Comparison of ENCODE assay signal across 9 cellular contexts in genomic region chr2:48419884-48420511, GRCh38. TPM values are rescaled to one million over a fixed set of nuclear protein-coding genes. Genes with fewer than 3 reads are reported as not detected.
DNase-seq lines count a peak whose midpoint lies in the region; ATAC-seq and TF ChIP-seq lines count a peak whose summit lies in the region.
"Had no signal": no experiment of that assay in that cellular context is flagged by ENCODE, and none has a peak within 500 bp of the region (broad histone marks: within the 10 kb centered on the region; RNA-seq: fewer than 3 reads in every experiment).

No MANE protein-coding gene starts in this region.

- H3K4me1 ChIP-seq in left ventricle myocardium inferior (peaks cover 30% of the 10 kb centered on the region), skeletal muscle satellite cell (ENCODE audit: control insufficient read depth, insufficient read depth, low read length) (peaks cover 20% of the 10 kb centered on the region), Peyer's patch (peaks cover 0 to 22% (median 2%) of the 10 kb centered on the region in 4 donors)

- no peak for TF ChIP-seq CTCF in HL-60 (IDR thresholded peaks at IDR 0.05; ENCODE audit: insufficient read depth, low read length)
- no peak for TF ChIP-seq CTCF in activated CD8-positive, alpha-beta T cell treated with anti-CD3 and anti-CD28 coated beads for 36 hours (IDR thresholded peaks at IDR 0.05)
- no peak for TF ChIP-seq CTCF in left ventricle myocardium inferior (IDR thresholded peaks at IDR 0.05; ENCODE audit: borderline replicate concordance)
- no peak for TF ChIP-seq CTCF in Peyer's patch (IDR thresholded peaks at IDR 0.05)

- H3K27ac Mint-ChIP-seq in activated CD8-positive, alpha-beta T cell treated with anti-CD3 and anti-CD28 coated beads for 36 hours: peak overlapping the region; percentile 68

- H3K9me3 Mint-ChIP-seq in activated CD8-positive, alpha-beta T cell treated with anti-CD3 and anti-CD28 coated beads for 36 hours: no peaks in the 10 kb centered on the region
- H3K9me3 Mint-ChIP-seq: T-cell had no signal

- ATAC-seq in activated CD8-positive, alpha-beta T cell treated with anti-CD3 and anti-CD28 coated beads for 36 hours: no peak

- H3K27me3 ChIP-seq in HL-60 (ENCODE audit: insufficient read depth, poor library complexity, severe bottlenecking) (no peaks in the 10 kb centered on the region), left ventricle myocardium inferior (ENCODE audit: low read depth) (no peaks in the 10 kb centered on the region), skeletal muscle satellite cell (ENCODE audit: control insufficient read depth, insufficient read depth, low read length) (no peaks in the 10 kb centered on the region), Peyer's patch (no peaks in the 10 kb centered on the region)
- H3K27me3 ChIP-seq: ovary had no signal

- peaks cover 4% of the 10 kb centered on the region for H3K27me3 Mint-ChIP-seq in activated CD8-positive, alpha-beta T cell treated with anti-CD3 and anti-CD28 coated beads for 36 hours

- intact Hi-C loops in activated CD8-positive, alpha-beta T cell treated with anti-CD3 and anti-CD28 coated beads for 36 hours (cut with micrococcal nuclease): no loop called here
- intact Hi-C loops in left ventricle myocardium inferior (cut with micrococcal nuclease): no loop called here

- peak overlapping the region; percentile 55 for H3K4me2 ChIP-seq in skeletal muscle satellite cell (ENCODE audit: low read length)

- no peak for TF ChIP-seq POLR2A in Peyer's patch (IDR thresholded peaks at IDR 0.05)

- no peaks in the 10 kb centered on the region for H3K36me3 Mint-ChIP-seq in activated CD8-positive, alpha-beta T cell treated with anti-CD3 and anti-CD28 coated beads for 36 hours (ENCODE audit: low read depth)
- H3K36me3 Mint-ChIP-seq: T-cell had no signal

- DNase-seq in HL-60 (ENCODE audit: low read depth in 1 of 2, low spot score in 1 of 2): no peak
- no peak for DNase-seq in activated CD8-positive, alpha-beta T cell treated with anti-CD3 and anti-CD28 coated beads for 36 hours
- DNase-seq in left ventricle myocardium inferior: peak; percentile 21
- DNase-seq in Peyer's patch: no peak
- no peak for DNase-seq in NCI-H524 (lab: John Stamatoyannopoulos, UW)
- no peak for DNase-seq in germinal center (ENCODE audit: low spot score)

- peaks cover 34% of the 10 kb centered on the region for H3K4me1 Mint-ChIP-seq in activated CD8-positive, alpha-beta T cell treated with anti-CD3 and anti-CD28 coated beads for 36 hours (ENCODE audit: low read depth)

- H3K9ac ChIP-seq in skeletal muscle satellite cell (ENCODE audit: low read depth, low read length): peak overlapping the region; percentile 41

- CTCF ChIA-PET in activated CD8-positive, alpha-beta T cell treated with anti-CD3 and anti-CD28 coated beads for 36 hours (lab: Charles Lee): interaction anchor here (0.7 to 4.7 kb wide), 3 partner anchors 30 to 313 kb away, joined by 3 to 18 read pairs (median 5); no protein-coding TSS in a partner anchor

- H3K9me3 ChIP-seq in left ventricle myocardium inferior (replicated peaks) (no peaks in the 10 kb centered on the region), skeletal muscle satellite cell (replicated peaks; ENCODE audit: low read length) (no peaks in the 10 kb centered on the region), Peyer's patch (no peaks in the 10 kb centered on the region)
- H3K9me3 ChIP-seq: ovary had no signal

- H3K4me3 Mint-ChIP-seq in activated CD8-positive, alpha-beta T cell treated with anti-CD3 and anti-CD28 coated beads for 36 hours: no peak overlapping the region

- H3K36me3 ChIP-seq in left ventricle myocardium inferior (no peaks in the 10 kb centered on the region), skeletal muscle satellite cell (ENCODE audit: insufficient read depth, low read length) (no peaks in the 10 kb centered on the region), Peyer's patch (no peaks in the 10 kb centered on the region)
- H3K36me3 ChIP-seq: ovary had no signal

- H3K27ac ChIP-seq in HL-60 (replicated peaks) (peak overlapping the region; percentile 42; the same call in 1 of the 2 replicates), left ventricle myocardium inferior (replicated peaks) (peak overlapping the region; percentile 73), Peyer's patch (no peak overlapping the region)
- H3K27ac ChIP-seq: ovary had no signal

- no peak overlapping the region for H3K4me3 ChIP-seq in HL-60 (replicated peaks; ENCODE audit: insufficient read depth, low read length)
- H3K4me3 ChIP-seq in left ventricle myocardium inferior: peak overlapping the region; percentile 44
- peak overlapping the region; percentile 48 for H3K4me3 ChIP-seq in skeletal muscle satellite cell (ENCODE audit: low read length)
- H3K4me3 ChIP-seq in Peyer's patch: no peak overlapping the region
- H3K4me3 ChIP-seq: ovary had no signal

- POLR2A ChIA-PET in activated CD8-positive, alpha-beta T cell treated with anti-CD3 and anti-CD28 coated beads for 36 hours (lab: Charles Lee): interaction anchor here (0.6 to 1.3 kb wide), 3 partner anchors 11 to 108 kb away, joined by 3 read pairs; no protein-coding TSS in a partner anchor

RNA-seq across cellular contexts. Expression of gene PPP1R21, which starts 20.6 kb away (rescaled TPM):
- 10 to 100 TPM; 22.6 to 24.4 TPM for total RNA-seq in activated CD8-positive, alpha-beta T cell treated with anti-CD3 and anti-CD28 coated beads for 36 hours
- 10.8 TPM for total RNA-seq in left ventricle myocardium inferior
- 10.6 and 12.9 TPM in 2 replicates for total RNA-seq in skeletal muscle satellite cell (2012; rRNA removed)
- 100 to 1,000 TPM in 1 of 4 donors, 10 to 100 TPM in 3; 36.7 to 101 (median 37.8) TPM for total RNA-seq in Peyer's patch

Comparison
In these comparisons a context has a peak if more than half of its experiments do, and no peak if none do; other contexts are left out.
1. H3K27ac ChIP-seq: peak in HL-60 (single experiment) and left ventricle myocardium inferior (single experiment); none in Peyer's patch (0 of 4).
2. H3K4me3 ChIP-seq: peak in left ventricle myocardium inferior (single experiment) and skeletal muscle satellite cell (single experiment); none in HL-60 (single experiment) and Peyer's patch (0 of 4).